20 cellular contexts compared by ENCODE assay signal in the genomic region with DNA sequence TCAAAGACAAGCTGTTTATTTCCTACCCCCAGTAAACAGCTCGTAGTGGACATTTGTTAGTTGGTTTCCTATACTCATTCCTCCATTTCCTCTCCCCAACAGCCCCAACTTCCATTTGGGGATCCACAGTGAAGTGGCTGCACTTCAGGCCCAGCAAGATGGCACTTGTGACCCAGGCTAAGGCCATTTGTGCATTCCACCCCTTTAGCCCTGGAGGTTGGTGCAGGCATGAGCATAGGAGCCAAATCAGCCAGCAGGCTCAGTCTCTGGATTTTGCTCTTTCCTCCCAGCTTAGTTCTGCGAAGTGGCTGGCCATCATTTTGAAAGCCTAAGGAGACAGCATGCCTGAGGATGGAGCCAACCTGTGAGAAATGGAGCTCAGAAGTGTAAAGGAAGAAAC.
"Had no signal": no experiment of that assay in that cellular context is flagged by ENCODE, and none has a peak within 500 bp of the region (broad histone marks: within the 10 kb centered on the region; RNA-seq: fewer than 3 reads in every experiment).

No MANE protein-coding gene starts in this region.

- H3K36me3 ChIP-seq: lower lobe of right lung, neural progenitor cell, sigmoid colon, stomach, tibial artery had no signal

- H3K27me3 ChIP-seq: neural progenitor cell, sigmoid colon, stomach, tibial artery had no signal

- ATAC-seq: effector memory CD8-positive, alpha-beta T cell; left ventricle myocardium superior; lower lobe of right lung; naive thymus-derived CD4-positive, alpha-beta T cell; psoas muscle; right cardiac atrium; stimulated activated effector memory CD8-positive, alpha-beta T cell treated with anti-CD3 and anti-CD28 coated beads, Interleukin-12 subunit alpha, Interleukin-12 subunit beta, amount 100 ng/mL, for 72 hours had no signal

- H3K4me3 ChIP-seq: coronary artery, lower lobe of right lung, neural progenitor cell, psoas muscle, sigmoid colon, stomach, tibial artery had no signal

- H3K4me1 ChIP-seq: lower lobe of right lung had no signal

- H3K27me3 Mint-ChIP-seq: effector memory CD8-positive, alpha-beta T cell; type B pancreatic cell had no signal

- H3K9ac ChIP-seq: neural progenitor cell had no signal

- H3K4me3 Mint-ChIP-seq: effector memory CD8-positive, alpha-beta T cell; naive thymus-derived CD4-positive, alpha-beta T cell; nephron; neural progenitor cell; stimulated activated effector memory CD8-positive, alpha-beta T cell treated with anti-CD3 and anti-CD28 coated beads, Interleukin-12 subunit alpha, Interleukin-12 subunit beta, amount 100 ng/mL, for 72 hours; type B pancreatic cell had no signal

- FAIRE-seq: frontal cortex, keratinocyte had no signal

- H3K9me3 ChIP-seq: lower lobe of right lung, psoas muscle, sigmoid colon, stomach, tibial artery had no signal

- H2AFZ ChIP-seq: neural progenitor cell had no signal

- H3K4me1 Mint-ChIP-seq: stimulated activated effector memory CD8-positive, alpha-beta T cell treated with anti-CD3 and anti-CD28 coated beads, Interleukin-12 subunit alpha, Interleukin-12 subunit beta, amount 100 ng/mL, for 72 hours had no signal

- H3K27ac ChIP-seq: coronary artery, lower lobe of right lung, neural progenitor cell, psoas muscle, sigmoid colon, stomach had no signal

- H3K27ac Mint-ChIP-seq: effector memory CD8-positive, alpha-beta T cell; naive thymus-derived CD4-positive, alpha-beta T cell; nephron; neural progenitor cell; stimulated activated effector memory CD8-positive, alpha-beta T cell treated with anti-CD3 and anti-CD28 coated beads, Interleukin-12 subunit alpha, Interleukin-12 subunit beta, amount 100 ng/mL, for 72 hours; type B pancreatic cell had no signal

- H3K9me3 Mint-ChIP-seq: effector memory CD8-positive, alpha-beta T cell; nephron; neural progenitor cell; stimulated activated effector memory CD8-positive, alpha-beta T cell treated with anti-CD3 and anti-CD28 coated beads, Interleukin-12 subunit alpha, Interleukin-12 subunit beta, amount 100 ng/mL, for 72 hours; type B pancreatic cell had no signal

- H3K36me3 Mint-ChIP-seq: neural progenitor cell; stimulated activated effector memory CD8-positive, alpha-beta T cell treated with anti-CD3 and anti-CD28 coated beads, Interleukin-12 subunit alpha, Interleukin-12 subunit beta, amount 100 ng/mL, for 72 hours had no signal

- DNase-seq: dermis blood vessel endothelial cell; effector memory CD8-positive, alpha-beta T cell; left ventricle myocardium superior; lower lobe of right lung; naive thymus-derived CD4-positive, alpha-beta T cell; psoas muscle; right cardiac atrium; sigmoid colon; stimulated activated CD4-positive, alpha-beta T cell treated with anti-CD3 and anti-CD28 coated beads, Interleukin-2, amount 100 ng/mL, for 24 hours; stimulated activated CD4-positive, alpha-beta T cell treated with anti-CD3 and anti-CD28 coated beads, Interleukin-4, amount 100 ng/mL, for 24 hours; stimulated activated naive CD4-positive, alpha-beta T cell treated with Interleukin-2 at 50 U/mL for 16 hours; stomach; tibial artery had no signal

- H3K4me2 ChIP-seq: neural progenitor cell had no signal
